ENCODE assay signal across 14 cellular contexts in genomic region chr10:15571570-15571969, GRCh38.
DNase-seq lines count a peak whose midpoint lies in the region; ATAC-seq and TF ChIP-seq lines count a peak whose summit lies in the region.
"Had no signal": no experiment of that assay in that cellular context is flagged by ENCODE, and none has a peak within 500 bp of the region (broad histone marks: within the 10 kb centered on the region; RNA-seq: fewer than 3 reads in every experiment).

No MANE protein-coding gene starts in this region.

- peak overlapping the region; percentile 17 to 86 (median 77) for H3K27ac Mint-ChIP-seq in nephron
- H3K27ac Mint-ChIP-seq: CD14-positive monocyte had no signal

- no peak overlapping the region for H2AFZ ChIP-seq in fibroblast of lung (ENCODE audit: low read length)

- no peaks in the 10 kb centered on the region for H3K9me3 Mint-ChIP-seq in nephron

- no peak for ATAC-seq in GM18520 (IDR thresholded peaks at IDR 0.05; ENCODE audit: unreplicated experiment)
- no peak for ATAC-seq in GM18517 (IDR thresholded peaks at IDR 0.05; ENCODE audit: unreplicated experiment)
- ATAC-seq: esophagus mucosa had no signal

- DNase-seq in Ammon's horn (ENCODE audit: low spot score): peak; percentile 20
- DNase-seq in NCI-H1105 treated with DMSO at 0.1 percent for 48 hours (lab: John Stamatoyannopoulos, UW): peak; percentile 69
- peak; percentile 54 to 90 for DNase-seq in fibroblast of lung (ENCODE audit: low read depth in 2 of 2)
- no peak for DNase-seq in OCI-M1 (lab: John Stamatoyannopoulos, UW)
- no peak for DNase-seq in HUDEP-2 (lab: John Stamatoyannopoulos, UW; ENCODE audit: unreplicated experiment in 76 of 76)
- DNase-seq: NCI-H146, T-helper 9 cell had no signal

- H3K4me1 ChIP-seq in fibroblast of lung (ENCODE audit: control insufficient read depth, extremely low read depth, insufficient read depth, low read length): no peaks in the 10 kb centered on the region

- H3K4me3 Mint-ChIP-seq in nephron: no peak overlapping the region
- H3K4me3 Mint-ChIP-seq: CD14-positive monocyte had no signal

- H3K4me2 ChIP-seq in fibroblast of lung (ENCODE audit: extremely low read depth, insufficient read depth, low read length): no peak overlapping the region

- H3K79me2 ChIP-seq in fibroblast of lung (ENCODE audit: control insufficient read depth, insufficient read depth, low read length): no peaks in the 10 kb centered on the region

- H3K9me3 ChIP-seq in fibroblast of lung (ENCODE audit: control insufficient read depth, insufficient read depth, low read depth, low read length): no peaks in the 10 kb centered on the region

- H3K27ac ChIP-seq in fibroblast of lung (ENCODE audit: insufficient read depth, low read length): no peak overlapping the region
- H3K27ac ChIP-seq: HL-60, skin epidermis had no signal

- H3K36me3 Mint-ChIP-seq in nephron (ENCODE audit: low read depth): peaks cover 9% of the 10 kb centered on the region
- H3K36me3 Mint-ChIP-seq: CD14-positive monocyte had no signal

- no peaks in the 10 kb centered on the region for H4K20me1 ChIP-seq in fibroblast of lung (ENCODE audit: control insufficient read depth, extremely low read depth, insufficient read depth, low read length)

- H3K9ac ChIP-seq in fibroblast of lung (ENCODE audit: insufficient read depth, low read length): no peak overlapping the region

- TF ChIP-seq CTCF in fibroblast of lung (conservative IDR thresholded peaks at IDR 0.05 in 1 of 2, IDR thresholded peaks at IDR 0.05 in 1 of 2; ENCODE audit: low read depth in 1 of 2, low read length in 2 of 2): no peak
- TF ChIP-seq CTCF in nephron (IDR thresholded peaks at IDR 0.05; ENCODE audit: unreplicated experiment in 3 of 3): no peak

- no peaks in the 10 kb centered on the region for H3K36me3 ChIP-seq in fibroblast of lung (ENCODE audit: control insufficient read depth, insufficient read depth, low read length)

- no peaks in the 10 kb centered on the region for H3K27me3 ChIP-seq in fibroblast of lung (ENCODE audit: control insufficient read depth, insufficient read depth, low read length)

- peaks cover 4% of the 10 kb centered on the region for H3K27me3 Mint-ChIP-seq in nephron (ENCODE audit: low read depth)

- H3K4me1 Mint-ChIP-seq in nephron: peaks cover 22% of the 10 kb centered on the region
- H3K4me1 Mint-ChIP-seq: CD14-positive monocyte had no signal

- no peak overlapping the region for H3K4me3 ChIP-seq in fibroblast of lung (replicated peaks in 1 of 4; ENCODE audit: control extremely low read depth in 1 of 4, insufficient read depth in 1 of 4, low read depth in 3 of 4, low read length in 4 of 4)
- H3K4me3 ChIP-seq: skin epidermis had no signal

Comparison
In these comparisons a context has a peak if more than half of its experiments do, and no peak if none do; other contexts are left out.
1. DNase-seq: peak in Ammon's horn (single experiment), NCI-H1105 treated with DMSO at 0.1 percent for 48 hours (single experiment) and fibroblast of lung (2 of 2); none in OCI-M1 (single experiment) and HUDEP-2 (0 of 76).